ENCODE assay signal across 8 cellular contexts in the genomic region with DNA sequence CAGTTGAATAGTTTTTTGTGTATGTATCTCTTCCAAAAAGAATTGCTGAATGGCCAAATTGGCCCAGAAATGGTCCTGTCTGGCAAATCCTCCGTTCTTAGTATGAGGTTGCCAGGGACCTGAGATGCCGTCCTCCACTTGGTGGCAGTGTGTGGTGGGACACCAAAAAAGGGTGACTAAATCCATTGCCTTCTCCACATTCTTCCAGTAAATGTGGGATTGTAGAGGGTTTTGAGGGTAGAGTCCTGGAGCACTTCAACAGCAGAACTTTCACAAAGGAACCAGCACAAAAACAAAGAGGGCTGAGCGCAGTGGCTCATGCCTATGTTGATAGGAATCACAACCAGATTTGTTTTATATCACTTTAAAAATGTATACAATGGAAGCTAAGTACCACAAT.
DNase-seq lines count a peak whose midpoint lies in the region; ATAC-seq and TF ChIP-seq lines count a peak whose summit lies in the region.

No MANE protein-coding gene starts in this region.

- TF ChIP-seq CTCF in GM12874 (IDR thresholded peaks at IDR 0.05; ENCODE audit: insufficient read depth, low read depth, low read length) (peak; percentile 47), astrocyte of the spinal cord (IDR thresholded peaks at IDR 0.05; ENCODE audit: low read depth, low read length) (peak; percentile 61)

- DNase-seq in AG20443 (ENCODE audit: low spot score) (peak; percentile 64), NCI-H446 treated with DMSO at 0.1 percent for 48 hours (lab: John Stamatoyannopoulos, UW) (peak; percentile 4), astrocyte of the spinal cord (ENCODE audit: low read depth, low spot score) (peak; percentile 15), left kidney (ENCODE audit: low read depth, low spot score) (peak; percentile 62), germinal center (ENCODE audit: low spot score) (no peak)

- no peak overlapping the region for H3K4me3 ChIP-seq in astrocyte of the spinal cord (ENCODE audit: low read depth, low read length)

- in situ Hi-C loops in astrocyte of the spinal cord (cut with HindIII; ENCODE audit: low sequenced_read_pairs): no loop called here

- no peak for ATAC-seq in GM21717 (IDR thresholded peaks at IDR 0.05; ENCODE audit: unreplicated experiment)
- no peak for ATAC-seq in esophagus mucosa
